Comparison of ENCODE assay signal across 8 cellular contexts in the genomic region with DNA sequence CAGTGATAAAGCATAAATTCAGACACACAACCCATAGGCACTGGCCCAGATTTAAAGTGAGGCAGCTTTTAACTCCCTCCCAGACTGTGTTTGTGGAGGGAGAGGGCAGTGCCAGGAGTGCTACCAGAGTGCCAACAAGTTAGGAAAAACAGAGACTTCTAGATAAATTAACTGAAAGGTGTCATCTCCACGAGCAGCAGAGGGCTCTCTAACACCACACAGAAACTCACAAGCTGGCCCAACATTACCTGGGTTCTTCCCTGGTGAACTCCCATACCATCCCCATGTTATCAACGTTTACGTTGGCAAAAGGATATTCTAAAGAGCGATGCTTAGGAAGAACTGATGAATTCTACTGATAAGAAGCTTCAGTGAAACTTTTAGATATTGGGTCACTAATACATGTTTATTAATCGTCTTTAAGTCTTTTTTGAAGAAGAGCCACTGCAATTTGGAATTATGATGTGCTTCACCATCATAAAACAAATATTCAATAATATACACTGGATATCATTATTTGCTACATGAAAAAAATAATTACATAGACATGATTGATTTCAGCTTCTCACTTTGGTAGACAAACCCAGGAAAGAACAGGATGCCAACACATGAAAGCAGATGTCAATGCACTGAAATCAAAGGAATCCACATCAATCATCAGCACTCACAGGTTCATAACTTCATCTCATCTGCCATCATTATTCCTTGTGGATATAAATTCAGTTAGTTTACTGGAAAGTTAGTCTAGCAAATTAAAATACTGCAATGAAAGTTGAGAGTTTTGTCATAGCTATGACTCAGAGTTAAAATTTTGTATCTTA.
DNase-seq lines count a peak whose midpoint lies in the region; ATAC-seq and TF ChIP-seq lines count a peak whose summit lies in the region.

No MANE protein-coding gene starts in this region.

- ATAC-seq in right lobe of liver (peak; percentile 48 to 77 (median 64)), HG03025 (IDR thresholded peaks at IDR 0.05; ENCODE audit: low FRiP score, unreplicated experiment) (no peak)
- peak; percentile 33 for ATAC-seq in stimulated activated naive CD8-positive, alpha-beta T cell treated with anti-CD3 and anti-CD28 coated beads, Interleukin-15, Interleukin-2, amounts not matched to agents 100 U/mL and 50 U/mL, for 24 hours

- H3K36me3 ChIP-seq in A673 (ENCODE audit: insufficient read depth, low read length, poor library complexity, severe bottlenecking) (no peaks in the 10 kb centered on the region), right lobe of liver (no peaks in the 10 kb centered on the region)

- intact Hi-C loops in A673 (cut with micrococcal nuclease; ENCODE audit: unreplicated experiment) (loop anchor here (1.0 kb wide), 1 partner anchor 205 kb away; no protein-coding TSS in a partner anchor), right lobe of liver (cut with DNase I) (loop anchor here in 1 of 2 donors (10.0 kb wide), 1 partner anchor 206 kb away; no protein-coding TSS in a partner anchor)

- CTCF ChIA-PET in A673 (lab: Charles Lee), result no interaction called here

- no peak overlapping the region for H3K4me3 Mint-ChIP-seq in chondrocyte (ENCODE audit: unreplicated experiment)

- H3K4me1 ChIP-seq in A673 (ENCODE audit: insufficient read depth, low read length, poor library complexity, severe bottlenecking) (no peaks in the 10 kb centered on the region), right lobe of liver (peaks cover 0 to 51% (median 4%) of the 10 kb centered on the region in 4 donors)

- no TSS peak for BruUV-seq in A673 (replicated peaks; lab: Mats Ljungman, UMichigan)

- peaks cover 40% of the 10 kb centered on the region for H3K4me1 Mint-ChIP-seq in chondrocyte (ENCODE audit: low read depth)

- no peaks in the 10 kb centered on the region for H3K9me3 Mint-ChIP-seq in chondrocyte (ENCODE audit: low read depth)

- peak; percentile 42; the same call in 1 of the 2 replicates for TF ChIP-seq CTCF in A673 (conservative IDR thresholded peaks at IDR 0.05; ENCODE audit: low read depth, low read length)
- TF ChIP-seq CTCF in GM12874 (IDR thresholded peaks at IDR 0.05; ENCODE audit: insufficient read depth, low read depth, low read length), result peak; percentile 64
- TF ChIP-seq CTCF in chondrocyte (IDR thresholded peaks at IDR 0.05), result peak; percentile 85
- TF ChIP-seq CTCF in right lobe of liver (IDR thresholded peaks at IDR 0.05), result peak; percentile 55 to 74 (median 67)

- WGBS in right lobe of liver (ENCODE audit: insufficient coverage, low coverage, low lambda C conversion rate, missing lambda C conversion rate), result 21% methylated on average over 5 of the region's 5 CpGs

- H3K4me3 ChIP-seq in A673 (ENCODE audit: low read depth, low read length, poor library complexity, severe bottlenecking) (no peak overlapping the region), right lobe of liver (no peak overlapping the region)

- POLR2A ChIA-PET in A673 (lab: Charles Lee; ENCODE audit: low non-redundant PET), result no interaction called here

- TF ChIP-seq POLR2A in right lobe of liver (IDR thresholded peaks at IDR 0.05), result no peak

- no peaks in the 10 kb centered on the region for H3K27me3 Mint-ChIP-seq in chondrocyte (ENCODE audit: low read depth)

- no peak overlapping the region for H3K27ac Mint-ChIP-seq in chondrocyte (ENCODE audit: unreplicated experiment)

- H3K27me3 ChIP-seq in A673 (replicated peaks; ENCODE audit: insufficient read depth, low read depth, low read length, poor library complexity), result no peaks in the 10 kb centered on the region
- H3K27me3 ChIP-seq in right lobe of liver, result no peaks in the 10 kb centered on the region

- H3K9me3 ChIP-seq in A673 (ENCODE audit: low read depth, low read length, poor library complexity, severe bottlenecking) (no peaks in the 10 kb centered on the region), right lobe of liver (no peaks in the 10 kb centered on the region)

- peak; percentile 41 for DNase-seq in A673 (ENCODE audit: low spot score)
- peak; percentile 71 for DNase-seq in NCI-H1436 (lab: John Stamatoyannopoulos, UW)
- DNase-seq in T-helper 22 cell (ENCODE audit: low read depth), result peak; percentile 11
- no peak for DNase-seq in chondrocyte (ENCODE audit: low spot score)
- peak; percentile 30 to 66 (median 58) for DNase-seq in right lobe of liver
- peak; percentile 22 for DNase-seq in stimulated activated naive CD8-positive, alpha-beta T cell treated with anti-CD3 and anti-CD28 coated beads, Interleukin-15, Interleukin-2, amounts not matched to agents 100 U/mL and 50 U/mL, for 24 hours

- H3K27ac ChIP-seq in A673 (ENCODE audit: low read depth, low read length, poor library complexity, severe bottlenecking) (no peak overlapping the region), right lobe of liver (no peak overlapping the region)

- peaks cover 2% of the 10 kb centered on the region for H3K36me3 Mint-ChIP-seq in chondrocyte (ENCODE audit: low read depth)
